8 cellular contexts compared by ENCODE assay signal in genomic region chr11:103091810-103092524, GRCh38. TPM values are rescaled to one million over a fixed set of nuclear protein-coding genes. Genes with fewer than 3 reads are reported as not detected.
DNase-seq lines count a peak whose midpoint lies in the region; ATAC-seq and TF ChIP-seq lines count a peak whose summit lies in the region.

TSS of gene DCUN1D5 (minus strand) at chr11:103092160. CDS start at chr11:103091872, 288 bp downstream.

- ATAC-seq in GM21515 (IDR thresholded peaks at IDR 0.05; ENCODE audit: unreplicated experiment), result peak; percentile 100

- peak within 1 kb of the TSS; percentile 77 for H2AFZ ChIP-seq in OCI-LY3 (ENCODE audit: low read depth, low read length)

- peaks cover 6% of the 10 kb centered on the region for H3K36me3 ChIP-seq in OCI-LY3 (replicated peaks; ENCODE audit: low read depth, low read length)

- peak within 1 kb of the TSS; percentile 59 for H3K27ac ChIP-seq in OCI-LY3 (ENCODE audit: low read length)

- DNase-seq in D341Med (ENCODE audit: low spot score) (peak; percentile 96), HuH-7 (ENCODE audit: low spot score) (peak; percentile 90), endothelial cell (ENCODE audit: low spot score) (peak; percentile 93), mesothelial cell of epicardium (ENCODE audit: low spot score in 2 of 2, unreplicated experiment in 2 of 2) (peak; percentile 90 to 96)
- DNase-seq in activated CD8-positive, alpha-beta memory T cell treated with anti-CD3 and anti-CD28 coated beads, Interleukin-2, amount 50 U/mL, for 48 hours, result peak; percentile 97
- peak; percentile 93 to 94 for DNase-seq in stimulated activated CD8-positive, alpha-beta memory T cell treated with anti-CD3 and anti-CD28 coated beads, Interleukin-15, amount 100 ng/mL, for 48 hours (ENCODE audit: low read depth in 2 of 2)

- peaks cover 4% of the 10 kb centered on the region for H3K36me3 Mint-ChIP-seq in endothelial cell (ENCODE audit: low read depth, unreplicated experiment)
- H3K36me3 Mint-ChIP-seq in mesothelial cell of epicardium, result no peaks in the 10 kb centered on the region

- H3K4me2 ChIP-seq in OCI-LY3 (ENCODE audit: low read length), result peak within 1 kb of the TSS; percentile 87

- peak within 1 kb of the TSS; percentile 94 for H3K4me3 ChIP-seq in OCI-LY3 (ENCODE audit: low read length)

- no peaks in the 10 kb centered on the region for H4K20me1 ChIP-seq in OCI-LY3 (ENCODE audit: insufficient read depth, low read length)

- H3K27ac Mint-ChIP-seq in endothelial cell (ENCODE audit: unreplicated experiment), result peak within 1 kb of the TSS; percentile 90
- peak within 1 kb of the TSS; percentile 97 for H3K27ac Mint-ChIP-seq in mesothelial cell of epicardium

- peaks cover 51% of the 10 kb centered on the region for H3K79me2 ChIP-seq in OCI-LY3 (ENCODE audit: low read length)

- H3K4me3 Mint-ChIP-seq in endothelial cell (ENCODE audit: unreplicated experiment) (peak within 1 kb of the TSS; percentile 97), mesothelial cell of epicardium (peak within 1 kb of the TSS; percentile 83)

- H3K4me1 ChIP-seq in OCI-LY3 (ENCODE audit: low read length), result peaks cover 22% of the 10 kb centered on the region

- H3K9me3 Mint-ChIP-seq in endothelial cell (ENCODE audit: unreplicated experiment) (no peaks in the 10 kb centered on the region), mesothelial cell of epicardium (no peaks in the 10 kb centered on the region)

- TF ChIP-seq CTCF in OCI-LY3 (IDR thresholded peaks at IDR 0.05; ENCODE audit: low read depth, low read length) (no peak), endothelial cell (IDR thresholded peaks at IDR 0.05; ENCODE audit: unreplicated experiment) (no peak), mesothelial cell of epicardium (IDR thresholded peaks at IDR 0.05; ENCODE audit: unreplicated experiment) (no peak)

- H3K27me3 Mint-ChIP-seq in endothelial cell (ENCODE audit: unreplicated experiment) (peaks cover 3% of the 10 kb centered on the region), mesothelial cell of epicardium (ENCODE audit: low read depth) (peaks cover 25% of the 10 kb centered on the region)

- H3K27me3 ChIP-seq in OCI-LY3 (ENCODE audit: low read depth, low read length), result no peaks in the 10 kb centered on the region

- H3K4me1 Mint-ChIP-seq in endothelial cell (ENCODE audit: unreplicated experiment), result peaks cover 12% of the 10 kb centered on the region
- H3K4me1 Mint-ChIP-seq in mesothelial cell of epicardium, result peaks cover 29% of the 10 kb centered on the region

- no peaks in the 10 kb centered on the region for H3K9me3 ChIP-seq in OCI-LY3 (ENCODE audit: insufficient read depth, low read length)

- H3K9ac ChIP-seq in OCI-LY3 (ENCODE audit: low read length), result peak within 1 kb of the TSS; percentile 95

RNA-seq across cellular contexts. Expression of gene DCUN1D5, which starts in this region (rescaled TPM):
- 28.5 TPM for total RNA-seq in endothelial cell (ENCODE audit: unreplicated experiment)
- total RNA-seq in mesothelial cell of epicardium, result 32.3 to 33.7 TPM (median 33.2 TPM) in 3 replicates

Comparison
In these comparisons a context has a peak if more than half of its experiments do, and no peak if none do; other contexts are left out.
1. Peak in every context shown above with its lines: DNase-seq, ATAC-seq, H3K4me3 ChIP-seq and H3K27ac ChIP-seq.